ENCODE assay signal across 11 cellular contexts in genomic region chr6:19301980-19302379, GRCh38.
A peak's percentile ranks its signal among the peaks of the same experiment; 100 is the strongest.
DNase-seq lines count a peak whose midpoint lies in the region; ATAC-seq and TF ChIP-seq lines count a peak whose summit lies in the region.
"Had no signal": no experiment of that assay in that cellular context is flagged by ENCODE, and none has a peak within 500 bp of the region (broad histone marks: within the 10 kb centered on the region; RNA-seq: fewer than 3 reads in every experiment).

No MANE protein-coding gene starts in this region.

- no peaks in the 10 kb centered on the region for H3K36me3 ChIP-seq in fibroblast of lung (ENCODE audit: control insufficient read depth, insufficient read depth, low read length)
- H3K36me3 ChIP-seq: sigmoid colon, tibial artery had no signal

- no peak overlapping the region for H3K4me2 ChIP-seq in fibroblast of lung (ENCODE audit: extremely low read depth, insufficient read depth, low read length)

- no peak for ATAC-seq in activated T-cell treated with anti-CD3 and anti-CD28 coated beads, Interleukin-2, amount 50 U/mL, for 72 hours (replicated peaks in 1 of 2)
- ATAC-seq: K562 had no signal

- no peaks in the 10 kb centered on the region for H4K20me1 ChIP-seq in fibroblast of lung (ENCODE audit: control insufficient read depth, extremely low read depth, insufficient read depth, low read length)

- TF ChIP-seq CTCF in fibroblast of lung (conservative IDR thresholded peaks at IDR 0.05 in 1 of 2, IDR thresholded peaks at IDR 0.05 in 1 of 2; ENCODE audit: low read depth in 1 of 2, low read length in 2 of 2): no peak

- H3K4me3 ChIP-seq in fibroblast of lung (replicated peaks in 1 of 4; ENCODE audit: control extremely low read depth in 1 of 4, insufficient read depth in 1 of 4, low read depth in 3 of 4, low read length in 4 of 4): no peak overlapping the region
- H3K4me3 ChIP-seq: K562, sigmoid colon, tibial artery had no signal

- no peaks in the 10 kb centered on the region for H3K79me2 ChIP-seq in fibroblast of lung (ENCODE audit: control insufficient read depth, insufficient read depth, low read length)

- H3K27me3 ChIP-seq in fibroblast of lung (ENCODE audit: control insufficient read depth, insufficient read depth, low read length): no peaks in the 10 kb centered on the region
- H3K27me3 ChIP-seq: sigmoid colon, tibial artery had no signal

- no peak overlapping the region for H3K9ac ChIP-seq in fibroblast of lung (ENCODE audit: insufficient read depth, low read length)

- H3K4me1 ChIP-seq in fibroblast of lung (ENCODE audit: control insufficient read depth, extremely low read depth, insufficient read depth, low read length): no peaks in the 10 kb centered on the region

- H3K27ac ChIP-seq in fibroblast of lung (ENCODE audit: insufficient read depth, low read length): no peak overlapping the region

- no peaks in the 10 kb centered on the region for H3K36me3 Mint-ChIP-seq in activated T-cell treated with anti-CD3 and anti-CD28 coated beads, Interleukin-2, amount 50 U/mL, for 72 hours (ENCODE audit: insufficient read depth in 2 of 2)

- no peak overlapping the region for H3K27ac Mint-ChIP-seq in activated T-cell treated with anti-CD3 and anti-CD28 coated beads, Interleukin-2, amount 50 U/mL, for 72 hours

- H3K27me3 Mint-ChIP-seq in activated T-cell treated with anti-CD3 and anti-CD28 coated beads, Interleukin-2, amount 50 U/mL, for 72 hours (ENCODE audit: low read depth): no peaks in the 10 kb centered on the region

- peak; percentile 25 for DNase-seq in AG08396 (ENCODE audit: low spot score)
- DNase-seq in HPDE6-E6E7 (ENCODE audit: extremely low spot score): peak; percentile 77
- DNase-seq in NCI-H524 treated with DMSO at 0.1 percent for 48 hours (lab: John Stamatoyannopoulos, UW): peak; percentile 38
- peak; percentile 59 to 83 for DNase-seq in fibroblast of lung (ENCODE audit: low read depth in 2 of 2)
- DNase-seq in globus pallidus (ENCODE audit: low spot score): no peak
- DNase-seq in cerebellar nuclear complex (lab: John Stamatoyannopoulos, UW): no peak
- no peak for DNase-seq in activated CD4-positive, alpha-beta T cell treated with anti-CD3 and anti-CD28 coated beads for 48 hours
- no peak for DNase-seq in activated T-cell treated with anti-CD3 and anti-CD28 coated beads, Interleukin-2, amount 50 U/mL, for 72 hours
- DNase-seq: sigmoid colon, tibial artery had no signal

- H3K4me1 Mint-ChIP-seq in activated T-cell treated with anti-CD3 and anti-CD28 coated beads, Interleukin-2, amount 50 U/mL, for 72 hours (ENCODE audit: low read depth): no peaks in the 10 kb centered on the region

- peaks cover 0 to 1% of the 10 kb centered on the region in 2 donors for H3K9me3 Mint-ChIP-seq in activated T-cell treated with anti-CD3 and anti-CD28 coated beads, Interleukin-2, amount 50 U/mL, for 72 hours

- no peaks in the 10 kb centered on the region for H3K9me3 ChIP-seq in fibroblast of lung (ENCODE audit: control insufficient read depth, insufficient read depth, low read depth, low read length)
- H3K9me3 ChIP-seq: sigmoid colon, tibial artery had no signal

- H3K4me3 Mint-ChIP-seq in activated T-cell treated with anti-CD3 and anti-CD28 coated beads, Interleukin-2, amount 50 U/mL, for 72 hours: no peak overlapping the region

- no peak overlapping the region for H2AFZ ChIP-seq in fibroblast of lung (ENCODE audit: low read length)

Comparison
In these comparisons a context has a peak if more than half of its experiments do, and no peak if none do; other contexts are left out.
1. DNase-seq: peak in AG08396 (single experiment), HPDE6-E6E7 (single experiment), NCI-H524 treated with DMSO at 0.1 percent for 48 hours (single experiment) and fibroblast of lung (2 of 2); none in globus pallidus (single experiment), cerebellar nuclear complex (0 of 2), activated CD4-positive, alpha-beta T cell treated with anti-CD3 and anti-CD28 coated beads for 48 hours (single experiment) and activated T-cell treated with anti-CD3 and anti-CD28 coated beads, Interleukin-2, amount 50 U/mL, for 72 hours (0 of 2).